In the genomic region with DNA sequence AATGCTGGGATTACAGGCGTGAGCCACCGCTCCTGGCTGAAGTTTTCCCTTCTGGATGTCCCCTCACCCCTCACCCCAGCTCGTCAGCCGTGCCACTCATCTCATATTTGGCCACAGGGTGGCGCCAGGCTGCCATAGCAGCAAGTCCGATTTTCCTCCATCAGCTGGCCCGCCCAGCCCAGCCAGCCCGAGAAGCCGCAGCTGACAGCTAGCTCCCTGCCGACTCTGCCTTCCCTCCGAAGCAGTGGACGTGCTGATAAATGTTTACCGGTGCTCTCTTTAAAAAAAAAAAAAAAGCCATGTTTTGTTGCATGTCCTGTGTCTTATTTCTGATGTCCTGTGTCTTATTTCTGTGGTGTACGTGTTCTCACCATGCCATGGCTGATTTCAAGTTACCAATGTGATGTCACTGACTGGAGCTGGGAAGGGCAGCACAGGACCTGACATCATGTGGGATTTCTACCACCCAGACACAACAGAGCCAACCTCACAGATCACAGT, we compare ENCODE assay signal across 1 cellular context.
TF ChIP-seq lines count a peak whose summit lies in the region.

No MANE protein-coding gene starts in this region.

TF ChIP-seq in HEK293, 187 proteins besides CTCF, POLR2A, EP300 and RAD21 (continued from another document and continues in another):
- TF ChIP-seq ZSCAN23 (tag by site-specific recombination; IDR thresholded peaks at IDR 0.05) (no peak), ZNF146 (tag by site-specific recombination; IDR thresholded peaks at IDR 0.05) (no peak), ZFP3 (tag by site-specific recombination; IDR thresholded peaks at IDR 0.05; ENCODE audit: low read depth) (no peak), ZNF114 (tag by site-specific recombination; IDR thresholded peaks at IDR 0.05) (no peak), ZNF302 (tag by site-specific recombination; IDR thresholded peaks at IDR 0.05; ENCODE audit: low read depth) (no peak), ZNF121 (tag by site-specific recombination; IDR thresholded peaks at IDR 0.05) (no peak), ZNF785 (tag by site-specific recombination; IDR thresholded peaks at IDR 0.05) (no peak), KLF9 (tag by site-specific recombination; IDR thresholded peaks at IDR 0.05; ENCODE audit: low read depth) (peak; percentile 61; the same call in 1 of the 2 replicates), ZNF132 (tag by site-specific recombination; IDR thresholded peaks at IDR 0.05; ENCODE audit: borderline replicate concordance) (no peak), ZNF292 (tag by site-specific recombination; IDR thresholded peaks at IDR 0.05; ENCODE audit: borderline replicate concordance, low read depth) (no peak), YY2 (tag by site-specific recombination; IDR thresholded peaks at IDR 0.05) (peak; percentile 31; the same call in 1 of the 2 replicates), ZNF248 (tag by site-specific recombination; IDR thresholded peaks at IDR 0.05) (no peak), ZBTB17 (tag by site-specific recombination; IDR thresholded peaks at IDR 0.05) (peak; percentile 85), WT1 (tag by site-specific recombination; IDR thresholded peaks at IDR 0.05) (no peak), ZNF266 (tag by site-specific recombination; IDR thresholded peaks at IDR 0.05; ENCODE audit: low read depth) (no peak), ZEB2 (tag by site-specific recombination; IDR thresholded peaks at IDR 0.05) (peak; percentile 56; the same call in 1 of the 2 replicates), ZSCAN5A (tag by site-specific recombination; IDR thresholded peaks at IDR 0.05) (no peak), ZNF629 (tag by site-specific recombination; IDR thresholded peaks at IDR 0.05) (peak; percentile 94), SALL2 (tag by site-specific recombination; IDR thresholded peaks at IDR 0.05; ENCODE audit: borderline replicate concordance) (no peak), ZNF350 (tag by site-specific recombination; IDR thresholded peaks at IDR 0.05) (no peak), ZBTB1 (tag by site-specific recombination; IDR thresholded peaks at IDR 0.05) (no peak), ZNF580 (tag by site-specific recombination; IDR thresholded peaks at IDR 0.05) (no peak), KLF16 (tag by site-specific recombination; IDR thresholded peaks at IDR 0.05) (no peak), ZNF324 (tag by site-specific recombination; IDR thresholded peaks at IDR 0.05) (no peak; the same call in 1 of the 2 replicates), ZNF701 (tag by site-specific recombination; IDR thresholded peaks at IDR 0.05) (no peak), GLIS1 (tag by site-specific recombination; IDR thresholded peaks at IDR 0.05) (peak; percentile 11; the same call in 1 of the 2 replicates), MEIS1 (CRISPR knock-in tag; IDR thresholded peaks at IDR 0.05; ENCODE audit: borderline replicate concordance) (no peak), SP3 (tag by site-specific recombination; IDR thresholded peaks at IDR 0.05) (no peak), GFI1B (tag by site-specific recombination; IDR thresholded peaks at IDR 0.05) (no peak), ZNF654 (tag by site-specific recombination; IDR thresholded peaks at IDR 0.05; ENCODE audit: low read depth) (peak; percentile 94), ZFP41 (tag by site-specific recombination; IDR thresholded peaks at IDR 0.05; ENCODE audit: borderline replicate concordance) (no peak), SP7 (tag by site-specific recombination; IDR thresholded peaks at IDR 0.05) (peak; percentile 64; the same call in 1 of the 2 replicates), ZNF133 (tag by site-specific recombination; IDR thresholded peaks at IDR 0.05) (no peak), ZNF211 (tag by site-specific recombination; IDR thresholded peaks at IDR 0.05; ENCODE audit: low read depth) (no peak), ZNF610 (tag by site-specific recombination; IDR thresholded peaks at IDR 0.05; ENCODE audit: borderline replicate concordance) (0 out of 2 replicates have a peak, but pooled peaks have one; percentile 18), ZNF670 (tag by site-specific recombination; IDR thresholded peaks at IDR 0.05; ENCODE audit: low read depth) (no peak), SETDB1 (IDR thresholded peaks at IDR 0.05; ENCODE audit: insufficient read length, low read length) (no peak), ZXDB (tag by site-specific recombination; IDR thresholded peaks at IDR 0.05) (peak; percentile 51; the same call in 1 of the 2 replicates), ZNF223 (tag by site-specific recombination; IDR thresholded peaks at IDR 0.05) (no peak), ZNF548 (tag by site-specific recombination; IDR thresholded peaks at IDR 0.05) (no peak), ZNF239 (tag by site-specific recombination; IDR thresholded peaks at IDR 0.05) (no peak), ZSCAN16 (tag by site-specific recombination; IDR thresholded peaks at IDR 0.05) (no peak)
- TF ChIP-seq, protein P1, sequence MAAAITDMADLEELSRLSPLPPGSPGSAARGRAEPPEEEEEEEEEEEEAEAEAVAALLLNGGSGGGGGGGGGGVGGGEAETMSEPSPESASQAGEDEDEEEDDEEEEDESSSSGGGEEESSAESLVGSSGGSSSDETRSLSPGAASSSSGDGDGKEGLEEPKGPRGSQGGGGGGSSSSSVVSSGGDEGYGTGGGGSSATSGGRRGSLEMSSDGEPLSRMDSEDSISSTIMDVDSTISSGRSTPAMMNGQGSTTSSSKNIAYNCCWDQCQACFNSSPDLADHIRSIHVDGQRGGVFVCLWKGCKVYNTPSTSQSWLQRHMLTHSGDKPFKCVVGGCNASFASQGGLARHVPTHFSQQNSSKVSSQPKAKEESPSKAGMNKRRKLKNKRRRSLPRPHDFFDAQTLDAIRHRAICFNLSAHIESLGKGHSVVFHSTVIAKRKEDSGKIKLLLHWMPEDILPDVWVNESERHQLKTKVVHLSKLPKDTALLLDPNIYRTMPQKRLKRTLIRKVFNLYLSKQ (tag by site-specific recombination; IDR thresholded peaks at IDR 0.05; ENCODE audit: borderline replicate concordance), result no peak
- TF ChIP-seq, protein P2, sequence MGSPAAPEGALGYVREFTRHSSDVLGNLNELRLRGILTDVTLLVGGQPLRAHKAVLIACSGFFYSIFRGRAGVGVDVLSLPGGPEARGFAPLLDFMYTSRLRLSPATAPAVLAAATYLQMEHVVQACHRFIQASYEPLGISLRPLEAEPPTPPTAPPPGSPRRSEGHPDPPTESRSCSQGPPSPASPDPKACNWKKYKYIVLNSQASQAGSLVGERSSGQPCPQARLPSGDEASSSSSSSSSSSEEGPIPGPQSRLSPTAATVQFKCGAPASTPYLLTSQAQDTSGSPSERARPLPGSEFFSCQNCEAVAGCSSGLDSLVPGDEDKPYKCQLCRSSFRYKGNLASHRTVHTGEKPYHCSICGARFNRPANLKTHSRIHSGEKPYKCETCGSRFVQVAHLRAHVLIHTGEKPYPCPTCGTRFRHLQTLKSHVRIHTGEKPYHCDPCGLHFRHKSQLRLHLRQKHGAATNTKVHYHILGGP (tag by site-specific recombination; IDR thresholded peaks at IDR 0.05), result no peak
- TF ChIP-seq, protein P3, sequence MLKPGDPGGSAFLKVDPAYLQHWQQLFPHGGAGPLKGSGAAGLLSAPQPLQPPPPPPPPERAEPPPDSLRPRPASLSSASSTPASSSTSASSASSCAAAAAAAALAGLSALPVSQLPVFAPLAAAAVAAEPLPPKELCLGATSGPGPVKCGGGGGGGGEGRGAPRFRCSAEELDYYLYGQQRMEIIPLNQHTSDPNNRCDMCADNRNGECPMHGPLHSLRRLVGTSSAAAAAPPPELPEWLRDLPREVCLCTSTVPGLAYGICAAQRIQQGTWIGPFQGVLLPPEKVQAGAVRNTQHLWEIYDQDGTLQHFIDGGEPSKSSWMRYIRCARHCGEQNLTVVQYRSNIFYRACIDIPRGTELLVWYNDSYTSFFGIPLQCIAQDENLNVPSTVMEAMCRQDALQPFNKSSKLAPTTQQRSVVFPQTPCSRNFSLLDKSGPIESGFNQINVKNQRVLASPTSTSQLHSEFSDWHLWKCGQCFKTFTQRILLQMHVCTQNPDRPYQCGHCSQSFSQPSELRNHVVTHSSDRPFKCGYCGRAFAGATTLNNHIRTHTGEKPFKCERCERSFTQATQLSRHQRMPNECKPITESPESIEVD (tag by site-specific recombination; IDR thresholded peaks at IDR 0.05), result no peak
- TF ChIP-seq, protein P4, sequence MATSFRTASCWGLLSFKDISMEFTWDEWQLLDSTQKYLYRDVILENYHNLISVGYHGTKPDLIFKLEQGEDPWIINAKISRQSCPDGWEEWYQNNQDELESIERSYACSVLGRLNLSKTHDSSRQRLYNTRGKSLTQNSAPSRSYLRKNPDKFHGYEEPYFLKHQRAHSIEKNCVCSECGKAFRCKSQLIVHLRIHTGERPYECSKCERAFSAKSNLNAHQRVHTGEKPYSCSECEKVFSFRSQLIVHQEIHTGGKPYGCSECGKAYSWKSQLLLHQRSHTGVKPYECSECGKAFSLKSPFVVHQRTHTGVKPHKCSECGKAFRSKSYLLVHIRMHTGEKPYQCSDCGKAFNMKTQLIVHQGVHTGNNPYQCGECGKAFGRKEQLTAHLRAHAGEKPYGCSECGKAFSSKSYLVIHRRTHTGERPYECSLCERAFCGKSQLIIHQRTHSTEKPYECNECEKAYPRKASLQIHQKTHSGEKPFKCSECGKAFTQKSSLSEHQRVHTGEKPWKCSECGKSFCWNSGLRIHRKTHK (tag by site-specific recombination; IDR thresholded peaks at IDR 0.05), result no peak
- TF ChIP-seq, protein P5, sequence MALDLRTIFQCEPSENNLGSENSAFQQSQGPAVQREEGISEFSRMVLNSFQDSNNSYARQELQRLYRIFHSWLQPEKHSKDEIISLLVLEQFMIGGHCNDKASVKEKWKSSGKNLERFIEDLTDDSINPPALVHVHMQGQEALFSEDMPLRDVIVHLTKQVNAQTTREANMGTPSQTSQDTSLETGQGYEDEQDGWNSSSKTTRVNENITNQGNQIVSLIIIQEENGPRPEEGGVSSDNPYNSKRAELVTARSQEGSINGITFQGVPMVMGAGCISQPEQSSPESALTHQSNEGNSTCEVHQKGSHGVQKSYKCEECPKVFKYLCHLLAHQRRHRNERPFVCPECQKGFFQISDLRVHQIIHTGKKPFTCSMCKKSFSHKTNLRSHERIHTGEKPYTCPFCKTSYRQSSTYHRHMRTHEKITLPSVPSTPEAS (tag by site-specific recombination; IDR thresholded peaks at IDR 0.05), result no peak
- TF ChIP-seq, protein P6, sequence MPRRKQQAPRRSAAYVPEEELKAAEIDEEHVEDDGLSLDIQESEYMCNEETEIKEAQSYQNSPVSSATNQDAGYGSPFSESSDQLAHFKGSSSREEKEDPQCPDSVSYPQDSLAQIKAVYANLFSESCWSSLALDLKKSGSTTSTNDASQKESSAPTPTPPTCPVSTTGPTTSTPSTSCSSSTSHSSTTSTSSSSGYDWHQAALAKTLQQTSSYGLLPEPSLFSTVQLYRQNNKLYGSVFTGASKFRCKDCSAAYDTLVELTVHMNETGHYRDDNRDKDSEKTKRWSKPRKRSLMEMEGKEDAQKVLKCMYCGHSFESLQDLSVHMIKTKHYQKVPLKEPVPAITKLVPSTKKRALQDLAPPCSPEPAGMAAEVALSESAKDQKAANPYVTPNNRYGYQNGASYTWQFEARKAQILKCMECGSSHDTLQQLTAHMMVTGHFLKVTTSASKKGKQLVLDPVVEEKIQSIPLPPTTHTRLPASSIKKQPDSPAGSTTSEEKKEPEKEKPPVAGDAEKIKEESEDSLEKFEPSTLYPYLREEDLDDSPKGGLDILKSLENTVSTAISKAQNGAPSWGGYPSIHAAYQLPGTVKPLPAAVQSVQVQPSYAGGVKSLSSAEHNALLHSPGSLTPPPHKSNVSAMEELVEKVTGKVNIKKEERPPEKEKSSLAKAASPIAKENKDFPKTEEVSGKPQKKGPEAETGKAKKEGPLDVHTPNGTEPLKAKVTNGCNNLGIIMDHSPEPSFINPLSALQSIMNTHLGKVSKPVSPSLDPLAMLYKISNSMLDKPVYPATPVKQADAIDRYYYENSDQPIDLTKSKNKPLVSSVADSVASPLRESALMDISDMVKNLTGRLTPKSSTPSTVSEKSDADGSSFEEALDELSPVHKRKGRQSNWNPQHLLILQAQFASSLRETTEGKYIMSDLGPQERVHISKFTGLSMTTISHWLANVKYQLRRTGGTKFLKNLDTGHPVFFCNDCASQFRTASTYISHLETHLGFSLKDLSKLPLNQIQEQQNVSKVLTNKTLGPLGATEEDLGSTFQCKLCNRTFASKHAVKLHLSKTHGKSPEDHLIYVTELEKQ (tag by site-specific recombination; IDR thresholded peaks at IDR 0.05; ENCODE audit: borderline replicate concordance), result no peak
- TF ChIP-seq, protein P7, sequence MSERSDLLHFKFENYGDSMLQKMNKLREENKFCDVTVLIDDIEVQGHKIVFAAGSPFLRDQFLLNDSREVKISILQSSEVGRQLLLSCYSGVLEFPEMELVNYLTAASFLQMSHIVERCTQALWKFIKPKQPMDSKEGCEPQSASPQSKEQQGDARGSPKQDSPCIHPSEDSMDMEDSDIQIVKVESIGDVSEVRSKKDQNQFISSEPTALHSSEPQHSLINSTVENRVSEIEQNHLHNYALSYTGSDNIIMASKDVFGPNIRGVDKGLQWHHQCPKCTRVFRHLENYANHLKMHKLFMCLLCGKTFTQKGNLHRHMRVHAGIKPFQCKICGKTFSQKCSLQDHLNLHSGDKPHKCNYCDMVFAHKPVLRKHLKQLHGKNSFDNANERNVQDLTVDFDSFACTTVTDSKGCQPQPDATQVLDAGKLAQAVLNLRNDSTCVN (tag by site-specific recombination; optimal IDR thresholded peaks at IDR 0.05), result peak; percentile 25
- TF ChIP-seq, protein P8, sequence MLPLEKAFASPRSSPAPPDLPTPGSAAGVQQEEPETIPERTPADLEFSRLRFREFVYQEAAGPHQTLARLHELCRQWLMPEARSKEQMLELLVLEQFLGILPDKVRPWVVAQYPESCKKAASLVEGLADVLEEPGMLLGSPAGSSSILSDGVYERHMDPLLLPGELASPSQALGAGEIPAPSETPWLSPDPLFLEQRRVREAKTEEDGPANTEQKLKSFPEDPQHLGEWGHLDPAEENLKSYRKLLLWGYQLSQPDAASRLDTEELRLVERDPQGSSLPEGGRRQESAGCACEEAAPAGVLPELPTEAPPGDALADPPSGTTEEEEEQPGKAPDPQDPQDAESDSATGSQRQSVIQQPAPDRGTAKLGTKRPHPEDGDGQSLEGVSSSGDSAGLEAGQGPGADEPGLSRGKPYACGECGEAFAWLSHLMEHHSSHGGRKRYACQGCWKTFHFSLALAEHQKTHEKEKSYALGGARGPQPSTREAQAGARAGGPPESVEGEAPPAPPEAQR (tag by site-specific recombination; IDR thresholded peaks at IDR 0.05), result no peak
